In genomic region chr5:18008940-18009339, GRCh38 we compare ENCODE assay signal across 35 cellular contexts.
"Had no signal": no experiment of that assay in that cellular context is flagged by ENCODE, and none has a peak within 500 bp of the region (broad histone marks: within the 10 kb centered on the region; RNA-seq: fewer than 3 reads in every experiment).

No MANE protein-coding gene starts in this region.

- H3K4me2 ChIP-seq: KMS-11 had no signal

- H3K36me3 ChIP-seq: MG63 had no signal

- H3K9me3 ChIP-seq: MG63 had no signal

- H3K27ac ChIP-seq: KMS-11 had no signal

- H3K4me3 ChIP-seq: MG63 had no signal

- DNase-seq: Karpas-422, Kasumi-1, MG63, MM.1S, MV-4-11, NCI-H1048, NCI-H1092, NCI-H1092 treated with DMSO at 0.1 percent for 48 hours, NCI-H1105, NCI-H1105 treated with DMSO at 0.1 percent for 48 hours, NCI-H1417, NCI-H1417 treated with DMSO at 0.1 percent for 48 hours, NCI-H1436, NCI-H1436 treated with DMSO at 0.1 percent for 48 hours, NCI-H1694, NCI-H1694 treated with DMSO at 0.1 percent for 48 hours, NCI-H187, NCI-H187 treated with DMSO at 0.1 percent for 48 hours, NCI-H1930, NCI-H2029, NCI-H2029 treated with DMSO at 0.1 percent for 48 hours, NCI-H2081, NCI-H2081 treated with DMSO at 0.1 percent for 48 hours, NCI-H2107, NCI-H2171, NCI-H2171 treated with DMSO at 0.1 percent for 48 hours, NCI-H2227 treated with DMSO at 0.1 percent for 48 hours, NCI-H226, NCI-H345, NCI-H446, NCI-H446 treated with DMSO at 0.1 percent for 48 hours, NCI-H510A, NCI-H510A treated with DMSO at 0.1 percent for 48 hours, NCI-H524 had no signal

- H3K9ac ChIP-seq: KMS-11 had no signal
